In genomic region chr1:155645024-155645423, GRCh38 we compare ENCODE assay signal across 21 cellular contexts. TPM values are rescaled to one million over a fixed set of nuclear protein-coding genes. Genes with fewer than 3 reads are reported as not detected.
DNase-seq lines count a peak whose midpoint lies in the region; ATAC-seq and TF ChIP-seq lines count a peak whose summit lies in the region.
"Had no signal": no experiment of that assay in that cellular context is flagged by ENCODE, and none has a peak within 500 bp of the region (broad histone marks: within the 10 kb centered on the region; RNA-seq: fewer than 3 reads in every experiment).

No MANE protein-coding gene starts in this region.

- TF ChIP-seq CTCF in breast epithelium (IDR thresholded peaks at IDR 0.05): no peak

- TF ChIP-seq POLR2A in breast epithelium (IDR thresholded peaks at IDR 0.05): no peak

- no peak overlapping the region for H3K9ac ChIP-seq in stomach smooth muscle (ENCODE audit: low read length in 2 of 2)
- H3K9ac ChIP-seq: KMS-11 had no signal

- H3K4me3 ChIP-seq in breast epithelium (no peak overlapping the region), stomach smooth muscle (ENCODE audit: low read length in 2 of 2) (peak overlapping the region in 1 of 2 donors; percentile 29)
- H3K4me3 ChIP-seq: HAP-1, transverse colon had no signal

- H3K4me1 ChIP-seq in breast epithelium (no peaks in the 10 kb centered on the region), stomach smooth muscle (ENCODE audit: control insufficient read depth, insufficient read depth, low read length) (peaks cover 13% of the 10 kb centered on the region)

- H3K36me3 ChIP-seq in breast epithelium: no peaks in the 10 kb centered on the region
- H3K36me3 ChIP-seq in stomach smooth muscle (ENCODE audit: control insufficient read depth in 2 of 2, insufficient read depth in 2 of 2, low read length in 2 of 2): no peaks in the 10 kb centered on the region
- H3K36me3 ChIP-seq: HAP-1, transverse colon had no signal

- peaks cover 0 to 6% of the 10 kb centered on the region in 2 donors for H3K9me3 ChIP-seq in breast epithelium
- peaks cover 0 to 5% of the 10 kb centered on the region in 2 donors for H3K9me3 ChIP-seq in stomach smooth muscle (ENCODE audit: control insufficient read depth in 2 of 2, low read length in 2 of 2)

- peak; percentile 4 for DNase-seq in DMS79 treated with DMSO at 0.1 percent for 48 hours (lab: John Stamatoyannopoulos, UW)
- DNase-seq in DMS79 (lab: John Stamatoyannopoulos, UW): no peak
- peak; percentile 73 for DNase-seq in NCI-H82 (lab: John Stamatoyannopoulos, UW)
- peak in 1 of 2 donors; percentile 25 for DNase-seq in breast epithelium (ENCODE audit: low spot score in 2 of 2)
- no peak for DNase-seq in DMS53 (lab: John Stamatoyannopoulos, UW)
- DNase-seq: 8988T; activated CD4-positive, alpha-beta T cell treated with anti-CD3 and anti-CD28 coated beads, Interleukin-2, amount 10 ng/mL, durations not matched to agents 24 days and 14 days; activated CD8-positive, alpha-beta memory T cell treated with anti-CD3 and anti-CD28 coated beads, Interleukin-2, amount 50 U/mL, for 4 hours; activated gamma-delta T cell; anterior cingulate cortex; DMS153; hippocampal formation; NCI-H1105; NCI-H2171; stimulated activated CD4-positive, alpha-beta T cell treated with anti-CD3 and anti-CD28 coated beads, Interleukin-12 subunit alpha, Interleukin-12 subunit beta, amount 100 ng/mL, for 4 hours; transverse colon had no signal

- intact Hi-C loops in breast epithelium (cut with DNase I; ENCODE audit: low total_unique reads): no loop called here

- H3K27ac ChIP-seq in breast epithelium (peak overlapping the region; percentile 73 to 87), stomach smooth muscle (ENCODE audit: low read length) (peak overlapping the region; percentile 71)
- H3K27ac ChIP-seq: KMS-11 had no signal

- no peak for ATAC-seq in HG02870 (IDR thresholded peaks at IDR 0.05; ENCODE audit: unreplicated experiment)
- ATAC-seq in HG03432 (IDR thresholded peaks at IDR 0.05; ENCODE audit: unreplicated experiment): no peak

- H3K27me3 ChIP-seq in breast epithelium (no peaks in the 10 kb centered on the region), stomach smooth muscle (ENCODE audit: control insufficient read depth in 1 of 2, insufficient read depth in 2 of 2, low read length in 2 of 2) (no peaks in the 10 kb centered on the region)
- H3K27me3 ChIP-seq: transverse colon had no signal

RNA-seq across cellular contexts. Expression of gene MSTO1, which starts 35.0 kb away (rescaled TPM):
- 10 to 100 TPM in 2 of 3 donors, 1 to 10 TPM in 1; 9.6 to 44.2 (median 35.4) TPM for total RNA-seq in breast epithelium

RNA-seq across cellular contexts. Expression of gene YY1AP1, which starts 43.5 kb away (rescaled TPM):
- 100 to 1,000 TPM; 107 to 156 (median 155) TPM for total RNA-seq in breast epithelium

RNA-seq across cellular contexts. Expression of gene DAP3, which starts 43.9 kb away (rescaled TPM):
- total RNA-seq in breast epithelium: 100 to 1,000 TPM; 143 to 195 (median 168) TPM

Comparison
In these comparisons a context has a peak if more than half of its experiments do, and no peak if none do; other contexts are left out.
1. DNase-seq: peak in DMS79 treated with DMSO at 0.1 percent for 48 hours (single experiment) and NCI-H82 (single experiment); none in DMS79 (single experiment) and DMS53 (single experiment).